Comparison of ENCODE assay signal across 25 cellular contexts in the genomic region with DNA sequence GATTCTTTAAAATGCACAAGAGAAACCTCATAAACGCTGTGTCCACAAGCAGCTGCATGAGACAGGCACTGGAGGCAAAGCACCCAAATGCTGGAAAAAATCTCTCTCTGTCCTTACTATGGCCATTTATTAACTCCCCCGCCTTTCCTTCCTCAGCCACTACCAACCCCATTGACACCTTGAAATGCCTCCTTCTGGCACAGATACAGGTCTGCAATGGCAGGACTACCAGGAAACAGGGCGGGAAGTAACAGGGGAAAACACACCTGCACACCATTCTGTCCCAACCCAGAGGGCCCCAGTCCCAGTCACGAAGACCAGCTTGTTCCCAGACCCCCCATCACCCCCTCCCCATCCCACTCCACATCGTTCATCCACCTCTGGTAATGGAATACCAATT.
"Had no signal": no experiment of that assay in that cellular context is flagged by ENCODE, and none has a peak within 500 bp of the region (broad histone marks: within the 10 kb centered on the region; RNA-seq: fewer than 3 reads in every experiment).

No MANE protein-coding gene starts in this region.

- H3K36me3 ChIP-seq: left lung, lower lobe of right lung, neutrophil, right atrium auricular region, right lobe of liver, tibial nerve, uterus had no signal

- H3K27ac ChIP-seq: left lung, lower lobe of right lung, neutrophil, right atrium auricular region, right lobe of liver, tibial nerve, uterus had no signal

- H3K9me3 ChIP-seq: left lung, lower lobe of right lung, neutrophil, right atrium auricular region, right lobe of liver, tibial nerve, uterus had no signal

- FAIRE-seq: islet of Langerhans, kidney had no signal

- H3K27me3 ChIP-seq: left lung, neutrophil, right atrium auricular region, right lobe of liver, tibial nerve, uterus had no signal

- ATAC-seq: left colon; left lung; lower lobe of right lung; naive thymus-derived CD8-positive, alpha-beta T cell; right lobe of liver; stimulated activated memory B cell treated with anti-CD40 and anti-IgM and Interleukin-4, amounts not matched to agents 10 μg/mL and 1 μg/mL and 100 μg/mL, for 72 hours; stimulated activated naive CD8-positive, alpha-beta T cell treated with anti-CD3 and anti-CD28 coated beads, Interleukin-15, amount 100 ng/mL, for 72 hours had no signal

- DNase-seq: hypothalamus; immature natural killer cell; kidney; left colon; left lung; lower lobe of right lung; mammary epithelial cell; mesenchymal stem cell; naive thymus-derived CD8-positive, alpha-beta T cell; occipital lobe; right lobe of liver; stimulated activated CD4-positive, alpha-beta T cell treated with anti-CD3 and anti-CD28 coated beads, Interleukin-1b, Interleukin-23, amount 100 ng/mL, for 48 hours; stimulated activated CD4-positive, alpha-beta T cell treated with anti-CD3 and anti-CD28 coated beads, Interleukin-2, amount 100 ng/mL, for 48 hours; stimulated activated CD4-positive, alpha-beta T cell treated with anti-CD3 and anti-CD28 coated beads, Interleukin-4, amount 100 ng/mL, for 4 hours; stimulated activated CD8-positive, alpha-beta memory T cell treated with anti-CD3 and anti-CD28 coated beads, Interleukin-4, amount 100 ng/mL, for 48 hours; stimulated activated naive CD4-positive, alpha-beta T cell treated with Interleukin-2 at 50 U/mL for 16 hours; stimulated activated naive CD8-positive, alpha-beta T cell treated with anti-CD3 and anti-CD28 coated beads, Interleukin-15, amount 100 ng/mL, for 72 hours; substantia nigra; uterus had no signal

- H3K4me3 ChIP-seq: left lung, lower lobe of right lung, right atrium auricular region, right lobe of liver, smooth muscle cell, tibial nerve, uterus had no signal

- H3K4me1 ChIP-seq: left lung, lower lobe of right lung, right atrium auricular region, right lobe of liver, tibial nerve, uterus had no signal
